ENCODE assay signal across 1 cellular context in the genomic region with DNA sequence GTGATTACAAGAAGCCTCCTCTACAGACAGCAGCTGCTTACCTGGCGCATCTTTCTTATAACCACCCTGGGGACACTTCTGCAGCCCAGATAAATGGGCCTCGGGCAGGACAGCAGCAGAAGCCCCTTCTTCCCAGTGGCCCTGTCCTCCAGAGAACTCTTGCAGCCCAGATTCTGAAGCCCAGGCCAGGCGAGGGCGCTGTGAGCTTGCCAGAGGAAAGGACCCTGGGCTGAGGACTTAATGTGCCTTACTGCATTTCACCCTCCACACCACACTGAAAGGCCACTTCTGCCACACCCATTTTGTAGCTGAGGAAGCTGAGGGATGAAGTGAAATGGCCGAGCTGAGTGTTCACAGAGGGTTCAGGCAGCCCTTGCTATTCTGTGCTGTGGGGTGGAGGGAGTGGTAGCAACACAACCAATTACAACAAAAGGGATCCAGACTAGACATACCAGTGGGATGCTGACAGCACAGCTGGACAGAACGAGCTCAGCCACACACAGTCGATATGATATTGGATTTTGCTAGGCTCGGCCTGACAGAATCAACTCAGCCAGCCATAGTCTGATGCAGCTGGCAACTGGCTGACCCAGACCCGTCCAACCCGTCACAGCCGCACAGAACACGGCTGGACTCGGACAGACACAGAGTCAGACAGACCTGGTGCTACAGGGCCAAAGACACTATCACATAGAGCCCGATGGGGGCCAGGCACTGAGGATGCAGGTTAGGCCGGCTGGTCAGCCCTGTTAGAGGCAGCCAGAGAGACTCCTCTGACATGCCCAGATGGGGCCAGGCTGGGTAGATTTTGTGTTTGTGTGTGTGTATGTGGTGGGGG.
TF ChIP-seq lines count a peak whose summit lies in the region.

No MANE protein-coding gene starts in this region.

TF ChIP-seq in HCT116, 20 proteins besides CTCF, POLR2A, EP300 and RAD21:
- TF ChIP-seq, protein P1, sequence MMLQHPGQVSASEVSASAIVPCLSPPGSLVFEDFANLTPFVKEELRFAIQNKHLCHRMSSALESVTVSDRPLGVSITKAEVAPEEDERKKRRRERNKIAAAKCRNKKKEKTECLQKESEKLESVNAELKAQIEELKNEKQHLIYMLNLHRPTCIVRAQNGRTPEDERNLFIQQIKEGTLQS (IDR thresholded peaks at IDR 0.05) = no peak
- no peak for TF ChIP-seq TCF7L2 (IDR thresholded peaks at IDR 0.05; ENCODE audit: borderline replicate concordance, extremely low read depth, insufficient read depth, insufficient read length)
- no peak for TF ChIP-seq YY1 (IDR thresholded peaks at IDR 0.05; ENCODE audit: extremely low read depth, insufficient replicate concordance, low read depth, low read length)
- TF ChIP-seq, protein P2, sequence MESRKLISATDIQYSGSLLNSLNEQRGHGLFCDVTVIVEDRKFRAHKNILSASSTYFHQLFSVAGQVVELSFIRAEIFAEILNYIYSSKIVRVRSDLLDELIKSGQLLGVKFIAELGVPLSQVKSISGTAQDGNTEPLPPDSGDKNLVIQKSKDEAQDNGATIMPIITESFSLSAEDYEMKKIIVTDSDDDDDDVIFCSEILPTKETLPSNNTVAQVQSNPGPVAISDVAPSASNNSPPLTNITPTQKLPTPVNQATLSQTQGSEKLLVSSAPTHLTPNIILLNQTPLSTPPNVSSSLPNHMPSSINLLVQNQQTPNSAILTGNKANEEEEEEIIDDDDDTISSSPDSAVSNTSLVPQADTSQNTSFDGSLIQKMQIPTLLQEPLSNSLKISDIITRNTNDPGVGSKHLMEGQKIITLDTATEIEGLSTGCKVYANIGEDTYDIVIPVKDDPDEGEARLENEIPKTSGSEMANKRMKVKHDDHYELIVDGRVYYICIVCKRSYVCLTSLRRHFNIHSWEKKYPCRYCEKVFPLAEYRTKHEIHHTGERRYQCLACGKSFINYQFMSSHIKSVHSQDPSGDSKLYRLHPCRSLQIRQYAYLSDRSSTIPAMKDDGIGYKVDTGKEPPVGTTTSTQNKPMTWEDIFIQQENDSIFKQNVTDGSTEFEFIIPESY (IDR thresholded peaks at IDR 0.05; ENCODE audit: extremely low read depth, insufficient replicate concordance, low read length) = no peak
- TF ChIP-seq FOSL1 (IDR thresholded peaks at IDR 0.05; ENCODE audit: low read depth) = no peak
- TF ChIP-seq EGR1 (IDR thresholded peaks at IDR 0.05; ENCODE audit: low read depth) = no peak
- no peak for TF ChIP-seq ZFX (IDR thresholded peaks at IDR 0.05)
- TF ChIP-seq CBX3 (IDR thresholded peaks at IDR 0.05; ENCODE audit: low read depth) = no peak
- no peak for TF ChIP-seq CEBPB (IDR thresholded peaks at IDR 0.05; ENCODE audit: low read depth)
- no peak for TF ChIP-seq ZNF274 (IDR thresholded peaks at IDR 0.05; ENCODE audit: low read depth, low read length)
- no peak for TF ChIP-seq SP1 (IDR thresholded peaks at IDR 0.05; ENCODE audit: low read depth)
- TF ChIP-seq SRF (IDR thresholded peaks at IDR 0.05; ENCODE audit: low read depth) = no peak
TF ChIP-seq in HCT116: peak in this region for 0.
